In the genomic region with DNA sequence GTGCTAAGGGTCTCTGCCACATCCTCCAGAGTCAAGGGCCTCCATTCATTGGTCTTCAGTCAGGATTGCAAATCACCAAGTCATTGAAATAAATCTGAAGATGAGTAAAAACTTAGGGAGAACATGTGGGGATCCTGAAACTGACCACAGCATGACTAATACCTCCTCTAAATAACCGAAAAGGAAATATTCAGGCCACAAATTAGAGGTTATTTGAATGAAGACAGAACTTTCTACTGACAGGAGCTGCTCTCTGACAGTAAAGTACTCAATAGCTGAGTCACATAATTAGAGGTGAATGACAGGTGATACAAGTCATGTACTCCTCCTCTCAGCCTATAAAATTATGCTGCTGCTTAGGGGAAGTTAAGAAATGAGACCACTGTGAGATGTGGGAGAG, we compare ENCODE assay signal across 16 cellular contexts.
DNase-seq lines count a peak whose midpoint lies in the region; ATAC-seq lines count a peak whose summit lies in the region.
"Had no signal": no experiment of that assay in that cellular context is flagged by ENCODE, and none has a peak within 500 bp of the region (broad histone marks: within the 10 kb centered on the region; RNA-seq: fewer than 3 reads in every experiment).

No MANE protein-coding gene starts in this region.

- DNase-seq in A172 (ENCODE audit: low spot score): peak; percentile 43
- peak; percentile 47 for DNase-seq in NOMO-1 treated with dmso at 0.1 percent for 144 hours (lab: John Stamatoyannopoulos, UW; ENCODE audit: unreplicated experiment)
- DNase-seq in NCI-H1092 treated with DMSO at 0.1 percent for 48 hours (lab: John Stamatoyannopoulos, UW): no peak
- no peak for DNase-seq in activated T-cell treated with anti-CD3 and anti-CD28 coated beads, Interleukin-2, amount 50 U/mL, for 4 hours
- DNase-seq in T1000 (lab: John Stamatoyannopoulos, UW): no peak
- no peak for DNase-seq in UCSD-AML1 (lab: John Stamatoyannopoulos, UW; ENCODE audit: unreplicated experiment)
- DNase-seq: activated CD4-positive, alpha-beta memory T cell treated with anti-CD3 and anti-CD28 coated beads, Interleukin-2, amount 10 ng/mL, durations not matched to agents 7 days and 5 days; activated naive CD4-positive, alpha-beta T cell treated with anti-CD3 and anti-CD28 coated beads, Interleukin-2, amount 50 U/mL, for 16 hours; hippocampal formation; T-helper 2 cell; upper lobe of left lung had no signal

- no peak overlapping the region for H3K4me3 Mint-ChIP-seq in activated T-cell treated with anti-CD3 and anti-CD28 coated beads, Interleukin-2, amount 50 U/mL, for 4 hours
- H3K4me3 Mint-ChIP-seq: activated CD4-positive, alpha-beta memory T cell treated with anti-CD3 and anti-CD28 coated beads, Interleukin-2, amount 10 ng/mL, durations not matched to agents 7 days and 5 days; GM23338 had no signal

- no peaks in the 10 kb centered on the region for H3K4me1 Mint-ChIP-seq in activated T-cell treated with anti-CD3 and anti-CD28 coated beads, Interleukin-2, amount 50 U/mL, for 4 hours (ENCODE audit: low read depth)
- H3K4me1 Mint-ChIP-seq: activated CD4-positive, alpha-beta memory T cell treated with anti-CD3 and anti-CD28 coated beads, Interleukin-2, amount 10 ng/mL, durations not matched to agents 7 days and 5 days; GM23338 had no signal

- ATAC-seq in GM18868 (IDR thresholded peaks at IDR 0.05; ENCODE audit: unreplicated experiment) (peak; percentile 84), HG02981 (IDR thresholded peaks at IDR 0.05; ENCODE audit: unreplicated experiment) (peak; percentile 71)
- ATAC-seq in activated T-cell treated with anti-CD3 and anti-CD28 coated beads, Interleukin-2, amount 50 U/mL, for 4 hours: no peak
- ATAC-seq: A549, GM23338, Panc1 had no signal

- no peaks in the 10 kb centered on the region for H3K36me3 Mint-ChIP-seq in activated T-cell treated with anti-CD3 and anti-CD28 coated beads, Interleukin-2, amount 50 U/mL, for 4 hours (ENCODE audit: insufficient read depth)

- no peaks in the 10 kb centered on the region for H3K27me3 Mint-ChIP-seq in activated T-cell treated with anti-CD3 and anti-CD28 coated beads, Interleukin-2, amount 50 U/mL, for 4 hours (ENCODE audit: low read depth)
- H3K27me3 Mint-ChIP-seq: activated CD4-positive, alpha-beta memory T cell treated with anti-CD3 and anti-CD28 coated beads, Interleukin-2, amount 10 ng/mL, durations not matched to agents 7 days and 5 days had no signal

- H3K9me3 Mint-ChIP-seq in activated T-cell treated with anti-CD3 and anti-CD28 coated beads, Interleukin-2, amount 50 U/mL, for 4 hours: no peaks in the 10 kb centered on the region
- H3K9me3 Mint-ChIP-seq: activated CD4-positive, alpha-beta memory T cell treated with anti-CD3 and anti-CD28 coated beads, Interleukin-2, amount 10 ng/mL, durations not matched to agents 7 days and 5 days; GM23338 had no signal

Comparison
In these comparisons a context has a peak if more than half of its experiments do, and no peak if none do; other contexts are left out.
1. DNase-seq: peak in A172 (single experiment) and NOMO-1 treated with dmso at 0.1 percent for 144 hours (single experiment); none in NCI-H1092 treated with DMSO at 0.1 percent for 48 hours (single experiment), activated T-cell treated with anti-CD3 and anti-CD28 coated beads, Interleukin-2, amount 50 U/mL, for 4 hours (single experiment), T1000 (single experiment) and UCSD-AML1 (single experiment).
2. ATAC-seq: peak in GM18868 (single experiment) and HG02981 (single experiment); none in activated T-cell treated with anti-CD3 and anti-CD28 coated beads, Interleukin-2, amount 50 U/mL, for 4 hours (0 of 2).